Comparison of ENCODE assay signal across 1 cellular context in the genomic region with DNA sequence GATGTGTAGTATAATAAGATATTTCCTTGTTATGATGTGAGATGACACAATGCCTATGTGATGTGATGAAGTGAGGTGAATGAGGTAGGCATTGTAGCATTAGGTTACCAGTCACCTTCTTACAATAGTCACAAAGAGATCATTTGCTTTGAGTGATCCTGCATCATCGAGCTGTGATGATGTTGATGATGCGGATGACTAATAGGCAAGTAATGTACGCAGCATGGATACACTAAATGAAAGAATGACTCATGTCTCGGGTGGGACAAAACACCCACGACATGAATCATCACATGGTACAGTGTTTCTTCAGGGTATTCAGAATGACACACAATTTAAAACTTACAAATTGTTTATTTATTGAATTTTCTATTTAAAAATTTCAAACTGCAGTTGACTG.
A peak's percentile ranks its signal among the peaks of the same experiment; 100 is the strongest.
TF ChIP-seq lines count a peak whose summit lies in the region.

No MANE protein-coding gene starts in this region.

TF ChIP-seq in endothelial cell of umbilical vein, 7 proteins besides CTCF, POLR2A, EP300 and RAD21 (continued from another document):
- TF ChIP-seq, protein P1, sequence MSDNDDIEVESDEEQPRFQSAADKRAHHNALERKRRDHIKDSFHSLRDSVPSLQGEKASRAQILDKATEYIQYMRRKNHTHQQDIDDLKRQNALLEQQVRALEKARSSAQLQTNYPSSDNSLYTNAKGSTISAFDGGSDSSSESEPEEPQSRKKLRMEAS (IDR thresholded peaks at IDR 0.05; ENCODE audit: insufficient read depth, insufficient read length), result no peak
- TF ChIP-seq EZH2 (IDR thresholded peaks at IDR 0.05; ENCODE audit: borderline replicate concordance, low read depth, low read length, severe bottlenecking), result no peak
- peak; percentile 100 for TF ChIP-seq FOS (IDR thresholded peaks at IDR 0.05; ENCODE audit: borderline replicate concordance, insufficient read depth, low read length)
